In genomic region chr4:27629532-27630225, GRCh38 we compare ENCODE assay signal across 28 cellular contexts.
"Had no signal": no experiment of that assay in that cellular context is flagged by ENCODE, and none has a peak within 500 bp of the region (broad histone marks: within the 10 kb centered on the region; RNA-seq: fewer than 3 reads in every experiment).

No MANE protein-coding gene starts in this region.

- H3K36me3 Mint-ChIP-seq: immature natural killer cell, mesothelial cell of epicardium, naive B cell had no signal

- H3K9me3 Mint-ChIP-seq: dendritic cell treated with granulocyte-macrophage colony-stimulating factor and Interleukin-4, amounts not matched to agents 40 ng/mL and 50 ng/mL, for 4 days; endodermal cell; mesothelial cell of epicardium had no signal

- DNase-seq: colonic mucosa; cortex of kidney; effector CD8-positive, alpha-beta T cell; effector memory CD8-positive, alpha-beta T cell; erythroblast; esophagus squamous epithelium; foreskin fibroblast; gastrocnemius medialis; glutamatergic neuron; head of caudate nucleus; heart right ventricle; hypothalamus; immature natural killer cell; islet precursor cell; kidney; kidney glomerular epithelial cell; left colon; left ventricle myocardium superior; mesenchymal stem cell; mucosa of descending colon; naive B cell had no signal

- H3K4me3 Mint-ChIP-seq: dendritic cell treated with granulocyte-macrophage colony-stimulating factor and Interleukin-4, amounts not matched to agents 40 ng/mL and 50 ng/mL, for 4 days; effector memory CD8-positive, alpha-beta T cell; endodermal cell; immature natural killer cell; mesothelial cell of epicardium; naive B cell had no signal

- H3K9me3 ChIP-seq: colonic mucosa, esophagus squamous epithelium, gastrocnemius medialis, heart right ventricle, mucosa of descending colon had no signal

- H3K4me1 Mint-ChIP-seq: immature natural killer cell, mesothelial cell of epicardium, naive B cell had no signal

- H3K27me3 ChIP-seq: colonic mucosa, esophagus squamous epithelium, gastrocnemius medialis, heart right ventricle had no signal

- H3K27ac Mint-ChIP-seq: dendritic cell treated with granulocyte-macrophage colony-stimulating factor and Interleukin-4, amounts not matched to agents 40 ng/mL and 50 ng/mL, for 4 days; effector memory CD8-positive, alpha-beta T cell; endodermal cell; immature natural killer cell; mesothelial cell of epicardium; naive B cell had no signal

- H3K27me3 Mint-ChIP-seq: dendritic cell treated with granulocyte-macrophage colony-stimulating factor and Interleukin-4, amounts not matched to agents 40 ng/mL and 50 ng/mL, for 4 days; effector memory CD8-positive, alpha-beta T cell; naive B cell had no signal

- H3K36me3 ChIP-seq: colonic mucosa, esophagus squamous epithelium, gastrocnemius medialis, heart right ventricle had no signal

- H3K27ac ChIP-seq: colonic mucosa, epithelial cell of prostate, esophagus squamous epithelium, gastrocnemius medialis, heart right ventricle had no signal

- H3K4me1 ChIP-seq: colonic mucosa, esophagus squamous epithelium, gastrocnemius medialis, heart right ventricle had no signal

- H3K4me3 ChIP-seq: colonic mucosa, esophagus squamous epithelium, gastrocnemius medialis, heart right ventricle, lung, mucosa of descending colon had no signal

- ATAC-seq: effector memory CD8-positive, alpha-beta T cell; esophagus mucosa; gastrocnemius medialis; heart right ventricle; left colon; left lobe of liver; left ventricle myocardium superior; mucosa of descending colon had no signal
